8 cellular contexts compared by ENCODE assay signal in genomic region chr1:9803003-9803918, GRCh38. TPM values are rescaled to one million over a fixed set of nuclear protein-coding genes. Genes with fewer than 3 reads are reported as not detected.
DNase-seq lines count a peak whose midpoint lies in the region; ATAC-seq and TF ChIP-seq lines count a peak whose summit lies in the region.
"Not testable (repeated sequence)": the region's sequence is repeated elsewhere in the genome, so short reads cannot be mapped to it uniquely, and the experiment has no call there.

No MANE protein-coding gene starts in this region.

- CTCF ChIA-PET in CD4-positive, alpha-beta memory T cell (lab: Charles Lee; ENCODE audit: partially characterized antibody), result interaction anchor here (0.7 to 2.1 kb wide), 5 partner anchors 10 to 59 kb away, joined by 3 to 9 read pairs (median 3); no protein-coding TSS in a partner anchor
- CTCF ChIA-PET in PC-9 (lab: Charles Lee), result interaction anchor here (0.6 kb wide), 1 partner anchor 147 kb away, joined by 8 read pairs; no protein-coding TSS in a partner anchor

- not testable (repeated sequence) for H4K20me1 ChIP-seq in PC-9 (ENCODE audit: insufficient read depth)

- peak; percentile 35 for ATAC-seq in mucosa of descending colon

- intact Hi-C loops in CD4-positive, alpha-beta memory T cell (cut with micrococcal nuclease); PC-9 (cut with micrococcal nuclease; ENCODE audit: unreplicated experiment); mucosa of descending colon (cut with DNase I, micrococcal nuclease); uterus (cut with DNase I; ENCODE audit: low total_unique reads): not testable (repeated sequence)

- H2AFZ ChIP-seq in PC-9, result not testable (repeated sequence)

- H3K4me1 Mint-ChIP-seq in CD4-positive, alpha-beta memory T cell, result peaks cover 36 to 68% (median 54%) of the 10 kb centered on the region in 4 donors
- H3K4me1 Mint-ChIP-seq in activated T-cell treated with anti-CD3 and anti-CD28 coated beads, Interleukin-2, amount 50 U/mL, for 24 hours (ENCODE audit: low read depth), result peaks cover 62% of the 10 kb centered on the region

- TF ChIP-seq CTCF in PC-9 (conservative IDR thresholded peaks at IDR 0.05); mucosa of descending colon (IDR thresholded peaks at IDR 0.05); uterus (IDR thresholded peaks at IDR 0.05): not testable (repeated sequence)

- H3K9me3 ChIP-seq in CD4-positive, alpha-beta memory T cell (ENCODE audit: control insufficient read depth in 1 of 2, low read length in 2 of 2); PC-9 (ENCODE audit: insufficient read depth, low read depth); mucosa of descending colon; uterus: not testable (repeated sequence)

- H3K27me3 ChIP-seq in CD4-positive, alpha-beta memory T cell (ENCODE audit: insufficient read depth, low read length); PC-9 (ENCODE audit: insufficient read depth, low read depth); uterus: not testable (repeated sequence)

- H3K79me2 ChIP-seq in PC-9 (ENCODE audit: low read depth), result peaks cover 48% of the 10 kb centered on the region

- not testable (repeated sequence) for H3K36me3 Mint-ChIP-seq in CD4-positive, alpha-beta memory T cell; activated T-cell treated with anti-CD3 and anti-CD28 coated beads, Interleukin-2, amount 50 U/mL, for 24 hours (ENCODE audit: low read depth)

- not testable (repeated sequence) for TF ChIP-seq POLR2A in uterus (IDR thresholded peaks at IDR 0.05)

- H3K27ac ChIP-seq in CD4-positive, alpha-beta memory T cell (ENCODE audit: low read depth, low read length), result not testable (repeated sequence)
- H3K27ac ChIP-seq in PC-9 (0 out of 2 replicates have a peak overlapping the region, but pooled peaks have one; percentile 6), epithelial cell of prostate (peak overlapping the region; percentile 83), uterus (peak overlapping the region; percentile 57 to 69)

- not testable (repeated sequence) for H3K4me3 ChIP-seq in CD4-positive, alpha-beta memory T cell (ENCODE audit: low read length in 2 of 2); PC-9; mucosa of descending colon; uterus

- not testable (repeated sequence) for H3F3A ChIP-seq in PC-9 (ENCODE audit: insufficient read depth, low read depth)

- peak overlapping the region in 5 of 7 donors; percentile 21 to 70 (median 43) for H3K27ac Mint-ChIP-seq in CD4-positive, alpha-beta memory T cell
- not testable (repeated sequence) for H3K27ac Mint-ChIP-seq in activated T-cell treated with anti-CD3 and anti-CD28 coated beads, Interleukin-2, amount 50 U/mL, for 24 hours

- not testable (repeated sequence) for H3K4me2 ChIP-seq in PC-9

- H3K9me2 ChIP-seq in PC-9 (ENCODE audit: insufficient read depth), result not testable (repeated sequence)

- H3K36me3 ChIP-seq in CD4-positive, alpha-beta memory T cell (ENCODE audit: insufficient read depth, low read length); PC-9 (ENCODE audit: low read depth); mucosa of descending colon (ENCODE audit: low read depth); uterus: not testable (repeated sequence)

- not testable (repeated sequence) for DNase-seq in CD4-positive, alpha-beta memory T cell; PC-9; epithelial cell of prostate (ENCODE audit: low read depth, low spot score)
- DNase-seq in NCI-H1092 treated with DMSO at 0.1 percent for 48 hours (lab: John Stamatoyannopoulos, UW) (peak; percentile 48), NCI-H510A treated with DMSO at 0.1 percent for 48 hours (lab: John Stamatoyannopoulos, UW) (peak; percentile 35), mucosa of descending colon (peak in 1 of 3 donors; percentile 43), uterus (peak in 1 of 2 donors; percentile 28)
- peak; percentile 2 for DNase-seq in activated T-cell treated with anti-CD3 and anti-CD28 coated beads, Interleukin-2, amount 50 U/mL, for 24 hours

- H3K27me3 Mint-ChIP-seq in CD4-positive, alpha-beta memory T cell; activated T-cell treated with anti-CD3 and anti-CD28 coated beads, Interleukin-2, amount 50 U/mL, for 24 hours: not testable (repeated sequence)

- H3K9me3 Mint-ChIP-seq in CD4-positive, alpha-beta memory T cell; activated T-cell treated with anti-CD3 and anti-CD28 coated beads, Interleukin-2, amount 50 U/mL, for 24 hours: not testable (repeated sequence)

- H3K4me1 ChIP-seq in CD4-positive, alpha-beta memory T cell (ENCODE audit: insufficient read depth, low read length), result peaks cover 64% of the 10 kb centered on the region
- H3K4me1 ChIP-seq in PC-9 (replicated peaks; ENCODE audit: insufficient read depth); uterus: not testable (repeated sequence)
- peaks cover 23% of the 10 kb centered on the region for H3K4me1 ChIP-seq in mucosa of descending colon (ENCODE audit: low read depth)

- POLR2A ChIA-PET in CD4-positive, alpha-beta memory T cell (lab: Charles Lee; ENCODE audit: partially characterized antibody), result interaction anchor here (0.8 to 1.2 kb wide), 3 partner anchors 19 to 23 kb away, joined by 3 to 4 read pairs (median 3); partner anchors contain the start of gene CLSTN1
- POLR2A ChIA-PET in PC-9 (lab: Charles Lee; ENCODE audit: unreplicated experiment), result not testable (repeated sequence)

- peak overlapping the region in 1 of 8 donors; percentile 17 for H3K4me3 Mint-ChIP-seq in CD4-positive, alpha-beta memory T cell
- H3K4me3 Mint-ChIP-seq in activated T-cell treated with anti-CD3 and anti-CD28 coated beads, Interleukin-2, amount 50 U/mL, for 24 hours, result not testable (repeated sequence)

- not testable (repeated sequence) for BruUV-seq in PC-9 (replicated peaks; lab: Mats Ljungman, UMichigan)

RNA-seq across cellular contexts. Expression of gene CLSTN1, which starts 20.5 kb away (rescaled TPM):
- 100 to 1,000 TPM; 107 to 109 TPM for total RNA-seq in CD4-positive, alpha-beta memory T cell
- 10 to 100 TPM in 1 of 2 donors, 1 to 10 TPM in 1; 6.9 to 50.9 TPM for polyA plus RNA-seq in CD4-positive, alpha-beta memory T cell
- total RNA-seq in PC-9 (2021) (138 and 140 TPM in 2 replicates), mucosa of descending colon (100 to 1,000 TPM; 166 to 275 (median 224) TPM), uterus (100 to 1,000 TPM in 2 of 4 donors, 10 to 100 TPM in 2; 46.8 to 184 (median 94.0) TPM)
